Comparison of ENCODE assay signal across 18 cellular contexts in genomic region chr11:98835336-98835735, GRCh38.
"Had no signal": no experiment of that assay in that cellular context is flagged by ENCODE, and none has a peak within 500 bp of the region (broad histone marks: within the 10 kb centered on the region; RNA-seq: fewer than 3 reads in every experiment).

No MANE protein-coding gene starts in this region.

- H3K9ac ChIP-seq: neural progenitor cell had no signal

- ATAC-seq: activated T-helper 17 cell treated with anti-CD3 and anti-CD28 coated beads, Interleukin-2, amount 50 U/mL, for 72 hours; heart right ventricle; psoas muscle; sciatic nerve; stimulated activated naive CD8-positive, alpha-beta T cell treated with anti-CD3 and anti-CD28 coated beads, Interleukin-15, amount 100 ng/mL, for 72 hours had no signal

- FAIRE-seq: astrocyte, bronchial epithelial cell, frontal cortex had no signal

- H2AFZ ChIP-seq: neural progenitor cell had no signal

- H3K27me3 ChIP-seq: dorsolateral prefrontal cortex, heart right ventricle, neural progenitor cell, upper lobe of left lung had no signal

- H3K4me1 ChIP-seq: heart right ventricle, neural progenitor cell, psoas muscle, upper lobe of left lung had no signal

- H3K4me3 ChIP-seq: dorsolateral prefrontal cortex, heart right ventricle, neural progenitor cell, psoas muscle, upper lobe of left lung had no signal

- H3K27ac ChIP-seq: dorsolateral prefrontal cortex, heart right ventricle, neural progenitor cell, psoas muscle, upper lobe of left lung had no signal

- DNase-seq: activated CD4-positive, alpha-beta T cell treated with anti-CD3 and anti-CD28 coated beads for 1 hour; activated CD4-positive, alpha-beta T cell treated with anti-CD3 and anti-CD28 coated beads, Interleukin-2, amount 50 U/mL, for 4 hours; activated naive CD4-positive, alpha-beta T cell treated with Interleukin-2 at 50 U/mL for 16 hours; activated T-cell treated with anti-CD3 and anti-CD28 coated beads for 4 hours; dorsolateral prefrontal cortex; endodermal cell; heart right ventricle; naive B cell; psoas muscle; stimulated activated CD4-positive, alpha-beta T cell treated with anti-CD3 and anti-CD28 coated beads, Interleukin-1b, Interleukin-23, amount 100 ng/mL, for 48 hours; stimulated activated naive CD8-positive, alpha-beta T cell treated with anti-CD3 and anti-CD28 coated beads, Interleukin-15, amount 100 ng/mL, for 72 hours; upper lobe of left lung had no signal

- H3K9me3 ChIP-seq: psoas muscle, upper lobe of left lung had no signal

- H3K36me3 ChIP-seq: heart right ventricle, neural progenitor cell, upper lobe of left lung had no signal

- H3K4me2 ChIP-seq: neural progenitor cell had no signal
